Comparison of ENCODE assay signal across 16 cellular contexts in genomic region chr16:27475561-27475960, GRCh38.
DNase-seq lines count a peak whose midpoint lies in the region; ATAC-seq and TF ChIP-seq lines count a peak whose summit lies in the region.
"Had no signal": no experiment of that assay in that cellular context is flagged by ENCODE, and none has a peak within 500 bp of the region (broad histone marks: within the 10 kb centered on the region; RNA-seq: fewer than 3 reads in every experiment).

No MANE protein-coding gene starts in this region.

- peak overlapping the region; percentile 29; the same call in 2 of the 3 replicates for H2BK15ac ChIP-seq in IMR-90 (ENCODE audit: low read depth, low read length)

- in situ Hi-C loops in IMR-90 (cut with MboI; ENCODE audit: low sequenced_read_pairs): no loop called here

- H3K18ac ChIP-seq in IMR-90 (ENCODE audit: low read depth, low read length): peak overlapping the region; percentile 5; the same call in 1 of the 2 replicates

- peak overlapping the region; percentile 53 to 88; a peak in 3 of 4 replicates for H4K8ac ChIP-seq in IMR-90 (ENCODE audit: low read depth in 2 of 2, low read length in 2 of 2)

- DNase-seq in AG08396 (ENCODE audit: low spot score) (peak; percentile 91), IMR-90 (peak; percentile 95), cardiac fibroblast (ENCODE audit: low read depth in 2 of 2) (peak; percentile 69 to 93), kidney tubule cell (ENCODE audit: low spot score) (peak; percentile 90), Kasumi-1 (lab: John Stamatoyannopoulos, UW) (no peak), midbrain (lab: John Stamatoyannopoulos, UW) (no peak), foreskin melanocyte (no peak)
- DNase-seq: activated CD4-positive, alpha-beta T cell treated with anti-CD3 and anti-CD28 coated beads for 1 hour; central memory CD4-positive, alpha-beta T cell; left colon; NCI-H1105 treated with DMSO at 0.1 percent for 48 hours; NCI-H526 had no signal

- H3K4me3 ChIP-seq in IMR-90 (ENCODE audit: insufficient read depth, low read depth, low read length) (no peak overlapping the region), cardiac fibroblast (replicated peaks in 1 of 2; ENCODE audit: low read depth in 2 of 2, low read length in 2 of 2) (no peak overlapping the region)
- H3K4me3 ChIP-seq: BLaER1 treated with 17β-estradiol and CSF1 and Interleukin-3, amounts not matched to agents 10 nM and 100 nM; esophagus muscularis mucosa; neural progenitor cell had no signal

- peak overlapping the region; percentile 55 for H2AK9ac ChIP-seq in IMR-90 (replicated peaks; ENCODE audit: low read depth, low read length, poor library complexity)

- intact Hi-C loops in IMR-90 (cut with micrococcal nuclease): no loop called here

- no peaks in the 10 kb centered on the region for H3K9me3 ChIP-seq in IMR-90 (ENCODE audit: control insufficient read depth, insufficient read depth, low read length)
- H3K9me3 ChIP-seq: BLaER1 treated with 17β-estradiol and CSF1 and Interleukin-3, amounts not matched to agents 10 nM and 100 nM; esophagus muscularis mucosa had no signal

- H4K5ac ChIP-seq in IMR-90 (ENCODE audit: low read depth, low read length): no peak overlapping the region

- H3K27ac ChIP-seq in IMR-90 (ENCODE audit: insufficient read depth, low read length): peak overlapping the region; percentile 63; the same call in 1 of the 2 replicates
- H3K27ac ChIP-seq: BLaER1 treated with 17β-estradiol and CSF1 and Interleukin-3, amounts not matched to agents 10 nM and 100 nM; esophagus muscularis mucosa; neural progenitor cell had no signal

- POLR2A ChIA-PET in IMR-90 (lab: Charles Lee; ENCODE audit: unreplicated experiment): no interaction called here

- TF ChIP-seq RAD21 in IMR-90 (IDR thresholded peaks at IDR 0.05; ENCODE audit: low read length): no peak

- H3K14ac ChIP-seq in IMR-90 (replicated peaks; ENCODE audit: low read depth, low read length): peak overlapping the region; percentile 76

- TF ChIP-seq CTCF in IMR-90 (conservative IDR thresholded peaks at IDR 0.05; ENCODE audit: low read depth, low read length) (no peak), cardiac fibroblast (IDR thresholded peaks at IDR 0.05; ENCODE audit: low read depth, low read length) (no peak)

- H2BK120ac ChIP-seq in IMR-90 (ENCODE audit: low read depth, low read length): peak overlapping the region; percentile 90

- peaks cover 68% of the 10 kb centered on the region for H3K36me3 ChIP-seq in IMR-90 (ENCODE audit: control insufficient read depth, insufficient read depth, low read length)
- H3K36me3 ChIP-seq: neural progenitor cell had no signal

- H2AFZ ChIP-seq in IMR-90 (replicated peaks; ENCODE audit: low read length, poor library complexity): peak overlapping the region; percentile 8
- H2AFZ ChIP-seq: neural progenitor cell had no signal

- peak; percentile 79 for ATAC-seq in IMR-90 (ENCODE audit: low read depth)
- ATAC-seq in HG02759 (IDR thresholded peaks at IDR 0.05; ENCODE audit: unreplicated experiment): no peak
- ATAC-seq: left colon had no signal

- BruUV-seq in IMR-90 (replicated peaks; lab: Mats Ljungman, UMichigan): no TSS peak

- CTCF ChIA-PET in IMR-90 (lab: Yijun Ruan, JAX): interaction anchor here (1.0 kb wide), 1 partner anchor 40 kb away, joined by 3 read pairs; no protein-coding TSS in a partner anchor

- TF ChIP-seq POLR2A in IMR-90 (IDR thresholded peaks at IDR 0.05; ENCODE audit: low read depth, low read length): no peak

- H3K4me1 ChIP-seq in IMR-90 (ENCODE audit: control insufficient read depth, insufficient read depth, low read length): peaks cover 19% of the 10 kb centered on the region
- H3K4me1 ChIP-seq: neural progenitor cell had no signal

- H3K4ac ChIP-seq in IMR-90 (ENCODE audit: low read depth, low read length): peak overlapping the region; percentile 91

- H3K56ac ChIP-seq in IMR-90 (ENCODE audit: extremely low read depth, insufficient read depth, low read length): peak overlapping the region; percentile 19; the same call in 1 of the 2 replicates

- H2BK20ac ChIP-seq in IMR-90 (ENCODE audit: low read depth, low read length): peak overlapping the region; percentile 86

- 0% methylated on average over 2 of the region's 9 CpGs; no CpG with 5 or more reads in 1 of the 2 experiments for WGBS in IMR-90 (ENCODE audit: extremely low coverage in 2 of 2, insufficient read length in 1 of 2), 2 experiments

- peak overlapping the region; percentile 78 for H2BK5ac ChIP-seq in IMR-90 (ENCODE audit: low read depth, low read length, poor library complexity, severe bottlenecking)

- no peak overlapping the region for H3K9ac ChIP-seq in IMR-90 (ENCODE audit: low read depth, low read length)
- H3K9ac ChIP-seq: BLaER1 treated with 17β-estradiol and CSF1 and Interleukin-3, amounts not matched to agents 10 nM and 100 nM; neural progenitor cell had no signal

- peak overlapping the region; percentile 55; the same call in 1 of the 2 replicates for H3K4me2 ChIP-seq in IMR-90 (ENCODE audit: low read depth, low read length)
- H3K4me2 ChIP-seq: BLaER1 treated with 17β-estradiol and CSF1 and Interleukin-3, amounts not matched to agents 10 nM and 100 nM; neural progenitor cell had no signal

- H4K20me1 ChIP-seq in IMR-90 (ENCODE audit: insufficient read depth, low read length): no peaks in the 10 kb centered on the region

- peak overlapping the region; percentile 40; the same call in 1 of the 2 replicates for H3K23ac ChIP-seq in IMR-90 (ENCODE audit: low read depth, low read length)

- peak overlapping the region; percentile 51; the same call in 1 of the 2 replicates for H2AK5ac ChIP-seq in IMR-90 (ENCODE audit: low read depth, low read length)

- H3K9me1 ChIP-seq in IMR-90 (ENCODE audit: insufficient read depth, low read length): peaks cover 23% of the 10 kb centered on the region

- H3K27me3 ChIP-seq in IMR-90 (ENCODE audit: control insufficient read depth, insufficient read depth, low read length): no peaks in the 10 kb centered on the region
- H3K27me3 ChIP-seq: BLaER1 treated with 17β-estradiol and CSF1 and Interleukin-3, amounts not matched to agents 10 nM and 100 nM; esophagus muscularis mucosa; neural progenitor cell had no signal

- H3K79me1 ChIP-seq in IMR-90 (ENCODE audit: low read depth in 1 of 2, low read length in 2 of 2): peaks cover 0 to 37% of the 10 kb centered on the region in 2 experiments; a peak in 2 of 4 replicates

- dilution Hi-C loops in IMR-90 (cut with HindIII; ENCODE audit: low sequenced_read_pairs, unreplicated experiment): no loop called here

- H4K91ac ChIP-seq in IMR-90 (ENCODE audit: insufficient read depth, low read depth, low read length): peak overlapping the region; percentile 83

TF ChIP-seq in IMR-90, 13 proteins besides CTCF, POLR2A, EP300 and RAD21:
- TF ChIP-seq FOS (IDR thresholded peaks at IDR 0.05; ENCODE audit: low read depth, low read length): peak; percentile 82
- TF ChIP-seq MXI1 (IDR thresholded peaks at IDR 0.05; ENCODE audit: borderline replicate concordance, low read depth, low read length): peak; percentile 78
- no peak for TF ChIP-seq BHLHE40 (IDR thresholded peaks at IDR 0.05; ENCODE audit: low read depth, low read length)

Comparison
In these comparisons a context has a peak if more than half of its experiments do, and no peak if none do; other contexts are left out.
1. DNase-seq: peak in AG08396 (single experiment), IMR-90 (single experiment), cardiac fibroblast (2 of 2) and kidney tubule cell (single experiment); none in Kasumi-1 (0 of 2), midbrain (single experiment) and foreskin melanocyte (single experiment).